ENCODE assay signal across 10 cellular contexts in genomic region chr2:9627310-9627709, GRCh38. TPM values are rescaled to one million over a fixed set of nuclear protein-coding genes. Genes with fewer than 3 reads are reported as not detected.
DNase-seq lines count a peak whose midpoint lies in the region; ATAC-seq and TF ChIP-seq lines count a peak whose summit lies in the region.
"Had no signal": no experiment of that assay in that cellular context is flagged by ENCODE, and none has a peak within 500 bp of the region (broad histone marks: within the 10 kb centered on the region; RNA-seq: fewer than 3 reads in every experiment).

No MANE protein-coding gene starts in this region.

- H3K4me1 ChIP-seq in naive thymus-derived CD4-positive, alpha-beta T cell (ENCODE audit: control insufficient read depth in 2 of 2, insufficient read depth in 2 of 2, low read length in 2 of 2) = peaks cover 13 to 22% of the 10 kb centered on the region in 2 donors

- H3K27ac Mint-ChIP-seq in CD4-positive, alpha-beta T cell = peak overlapping the region; percentile 96
- peak overlapping the region; percentile 67 for H3K27ac Mint-ChIP-seq in activated naive CD8-positive, alpha-beta T cell
- H3K27ac Mint-ChIP-seq in naive thymus-derived CD4-positive, alpha-beta T cell = peak overlapping the region in 4 of 9 donors; percentile 17 to 44 (median 36)

- H3K9me3 Mint-ChIP-seq in CD4-positive, alpha-beta T cell = no peaks in the 10 kb centered on the region
- H3K9me3 Mint-ChIP-seq in activated naive CD8-positive, alpha-beta T cell (ENCODE audit: low read depth) = no peaks in the 10 kb centered on the region
- no peaks in the 10 kb centered on the region for H3K9me3 Mint-ChIP-seq in naive thymus-derived CD4-positive, alpha-beta T cell

- POLR2A ChIA-PET in CD4-positive, alpha-beta T cell (lab: Charles Lee) = interaction anchor here (1.0 kb wide), 2 partner anchors 8 to 153 kb away, joined by 3 to 6 read pairs; no protein-coding TSS in a partner anchor
- POLR2A ChIA-PET in naive thymus-derived CD4-positive, alpha-beta T cell (lab: Charles Lee) = interaction anchor here (0.7 kb wide), 1 partner anchor 71 kb away, joined by 3 read pairs; the partner anchor contains the start of gene ADAM17

- no peak overlapping the region for H3K4me3 ChIP-seq in naive thymus-derived CD4-positive, alpha-beta T cell (ENCODE audit: low read length)

- peaks cover 0 to 3% (median 0%) of the 10 kb centered on the region in 3 experiments for H3K36me3 ChIP-seq in naive thymus-derived CD4-positive, alpha-beta T cell (ENCODE audit: control insufficient read depth in 2 of 3, insufficient read depth in 3 of 3, low read length in 3 of 3)

- ATAC-seq in CD4-positive, alpha-beta T cell (ENCODE audit: poor library complexity) = no peak
- ATAC-seq in naive thymus-derived CD4-positive, alpha-beta T cell = no peak
- ATAC-seq in HG02642 (IDR thresholded peaks at IDR 0.05; ENCODE audit: poor library complexity, unreplicated experiment) = no peak

- no peaks in the 10 kb centered on the region for H3K27me3 ChIP-seq in CD4-positive, alpha-beta T cell (ENCODE audit: control insufficient read depth, insufficient read depth, low read length)
- no peaks in the 10 kb centered on the region for H3K27me3 ChIP-seq in naive thymus-derived CD4-positive, alpha-beta T cell (ENCODE audit: control insufficient read depth in 2 of 2, insufficient read depth in 2 of 2, low read length in 2 of 2)

- H3K4me1 Mint-ChIP-seq in CD4-positive, alpha-beta T cell (ENCODE audit: low read depth) = peaks cover 83% of the 10 kb centered on the region
- H3K4me1 Mint-ChIP-seq in activated naive CD8-positive, alpha-beta T cell (ENCODE audit: low read depth) = peaks cover 67% of the 10 kb centered on the region
- peaks cover 46 to 81% (median 76%) of the 10 kb centered on the region in 7 donors for H3K4me1 Mint-ChIP-seq in naive thymus-derived CD4-positive, alpha-beta T cell

- intact Hi-C loops in CD4-positive, alpha-beta T cell (cut with DNase I, micrococcal nuclease) = loop anchor here in 1 of 2 experiments (5.0 kb wide), 2 partner anchors 215 to 820 kb away; partner anchors contain the start of genes ODC1 and TAF1B
- intact Hi-C loops in naive thymus-derived CD4-positive, alpha-beta T cell (cut with micrococcal nuclease) = loop anchor here in 1 of 2 donors (1.0 to 10.0 kb wide), 3 partner anchors 9 to 497 kb away; partner anchors contain the start of gene RRM2

- CTCF ChIA-PET in CD4-positive, alpha-beta T cell (lab: Charles Lee) = no interaction called here
- CTCF ChIA-PET in naive thymus-derived CD4-positive, alpha-beta T cell (lab: Charles Lee) = no interaction called here

- no peak overlapping the region for H3K27ac ChIP-seq in CD4-positive, alpha-beta T cell (ENCODE audit: low read depth, low read length)
- H3K27ac ChIP-seq in naive thymus-derived CD4-positive, alpha-beta T cell (ENCODE audit: low read depth, low read length) = no peak overlapping the region

- H3K36me3 Mint-ChIP-seq in CD4-positive, alpha-beta T cell (ENCODE audit: low read depth) = peaks cover 72% of the 10 kb centered on the region
- peaks cover 40% of the 10 kb centered on the region for H3K36me3 Mint-ChIP-seq in activated naive CD8-positive, alpha-beta T cell
- peaks cover 10 to 48% (median 33%) of the 10 kb centered on the region in 5 donors for H3K36me3 Mint-ChIP-seq in naive thymus-derived CD4-positive, alpha-beta T cell

- no peak for TF ChIP-seq CTCF in CD4-positive, alpha-beta T cell (IDR thresholded peaks at IDR 0.05)

- no peaks in the 10 kb centered on the region for H3K27me3 Mint-ChIP-seq in CD4-positive, alpha-beta T cell
- no peaks in the 10 kb centered on the region for H3K27me3 Mint-ChIP-seq in activated naive CD8-positive, alpha-beta T cell
- H3K27me3 Mint-ChIP-seq in naive thymus-derived CD4-positive, alpha-beta T cell = peaks cover 0 to 5% (median 0%) of the 10 kb centered on the region in 5 donors

- H3K9me3 ChIP-seq in CD4-positive, alpha-beta T cell (ENCODE audit: control insufficient read depth, low read length) = no peaks in the 10 kb centered on the region
- no peaks in the 10 kb centered on the region for H3K9me3 ChIP-seq in naive thymus-derived CD4-positive, alpha-beta T cell (ENCODE audit: control insufficient read depth in 2 of 3, low read length in 3 of 3)

- H3K4me3 Mint-ChIP-seq in CD4-positive, alpha-beta T cell = peak overlapping the region; percentile 30
- H3K4me3 Mint-ChIP-seq in activated naive CD8-positive, alpha-beta T cell = peak overlapping the region; percentile 97
- H3K4me3 Mint-ChIP-seq in naive thymus-derived CD4-positive, alpha-beta T cell = peak overlapping the region in 8 of 10 donors; percentile 10 to 97 (median 70)

- no peak for DNase-seq in CD4-positive, alpha-beta T cell
- peak; percentile 31 for DNase-seq in LHCN-M2 (ENCODE audit: low read depth)
- no peak for DNase-seq in naive thymus-derived CD4-positive, alpha-beta T cell
- DNase-seq in NOMO-1 treated with DMSO at 0.1 percent for 48 hours (lab: John Stamatoyannopoulos, UW; ENCODE audit: unreplicated experiment) = no peak
- no peak for DNase-seq in ureter (ENCODE audit: low spot score)
- no peak for DNase-seq in GM03348 (ENCODE audit: low spot score)
- DNase-seq: DMS79, NCI-H510A had no signal

RNA-seq across cellular contexts. Expression of gene YWHAQ, which starts 3.5 kb away (rescaled TPM):
- total RNA-seq in CD4-positive, alpha-beta T cell = 100 to 1,000 TPM in 1 of 2 experiments, 10 to 100 TPM in 1; 95.8 to 101 TPM
- total RNA-seq in LHCN-M2 (2014; rRNA removed) (451 and 455 TPM in 2 replicates), ureter (225 TPM)
- 324 TPM for polyA plus RNA-seq in LHCN-M2 (2012)
- total RNA-seq in naive thymus-derived CD4-positive, alpha-beta T cell = 100 to 1,000 TPM in 2 of 5 experiments, 10 to 100 TPM in 3; 67.3 to 189 (median 83.3) TPM
- polyA plus RNA-seq in naive thymus-derived CD4-positive, alpha-beta T cell = 100 to 1,000 TPM; 118 to 185 TPM

Comparison
In these comparisons a context has a peak if more than half of its experiments do, and no peak if none do; other contexts are left out.
1. H3K4me3 Mint-ChIP-seq: peak in every context shown above with its lines; median percentile 97 in activated naive CD8-positive, alpha-beta T cell; 70 in naive thymus-derived CD4-positive, alpha-beta T cell; 30 in CD4-positive, alpha-beta T cell.